14 cellular contexts compared by ENCODE assay signal in the genomic region with DNA sequence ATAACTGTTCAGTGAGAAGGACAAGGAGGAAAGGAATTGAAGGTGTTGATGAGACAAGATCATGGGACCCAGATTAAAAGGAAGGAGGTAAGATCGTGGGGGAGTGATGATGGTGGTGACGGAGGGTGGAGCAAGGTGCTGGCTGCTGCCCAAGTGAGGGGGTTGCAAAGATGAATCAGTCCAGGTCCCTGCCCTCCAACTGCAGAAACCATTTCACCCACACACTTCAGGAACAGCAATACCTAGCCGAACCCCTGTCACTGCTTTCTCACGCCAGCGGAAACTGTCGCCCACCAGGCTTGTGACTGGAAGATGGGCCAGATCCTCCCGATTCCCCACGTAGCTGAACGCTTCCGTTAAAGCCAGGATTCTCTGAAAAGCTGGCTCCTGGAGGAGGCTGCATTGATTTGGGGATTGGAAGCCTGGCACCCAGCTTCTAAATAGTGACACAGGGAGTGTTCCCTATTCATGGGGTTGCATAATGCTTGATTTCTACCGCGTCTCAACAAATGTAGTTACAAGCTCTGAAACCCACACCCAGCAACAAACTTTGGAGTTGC. TPM values are rescaled to one million over a fixed set of nuclear protein-coding genes. Genes with fewer than 3 reads are reported as not detected.
DNase-seq lines count a peak whose midpoint lies in the region; ATAC-seq, FAIRE-seq and TF ChIP-seq lines count a peak whose summit lies in the region.
"Had no signal": no experiment of that assay in that cellular context is flagged by ENCODE, and none has a peak within 500 bp of the region (broad histone marks: within the 10 kb centered on the region; RNA-seq: fewer than 3 reads in every experiment).

No MANE protein-coding gene starts in this region.

- no peaks in the 10 kb centered on the region for H4K20me1 ChIP-seq in GM12878 (ENCODE audit: control insufficient read depth, insufficient read depth)

- H3K27me3 ChIP-seq in CD8-positive, alpha-beta memory T cell (ENCODE audit: insufficient read depth, low read length, poor library complexity, severe bottlenecking) = no peaks in the 10 kb centered on the region
- no peaks in the 10 kb centered on the region for H3K27me3 ChIP-seq in GM12878 (replicated peaks in 1 of 2; ENCODE audit: control insufficient read depth in 2 of 2, insufficient read depth in 2 of 2, low read length in 1 of 2)

- H3K9me3 Mint-ChIP-seq in CD8-positive, alpha-beta memory T cell = no peaks in the 10 kb centered on the region
- H3K9me3 Mint-ChIP-seq: CD4-positive, alpha-beta memory T cell had no signal

- H3K27ac ChIP-seq in CD8-positive, alpha-beta memory T cell (ENCODE audit: low read depth, low read length) = no peak overlapping the region
- no peak overlapping the region; the same call in 1 of the 2 replicates for H3K27ac ChIP-seq in GM12878 (ENCODE audit: control insufficient read depth, insufficient read depth)

- FAIRE-seq in GM12878 (lab: Jason Lieb, UNC) = no peak

- H3K27ac Mint-ChIP-seq in CD8-positive, alpha-beta memory T cell = peak overlapping the region in 1 of 8 donors; percentile 68

- H3K4me1 ChIP-seq in CD8-positive, alpha-beta memory T cell (ENCODE audit: insufficient read depth, low read length) = peaks cover 15% of the 10 kb centered on the region
- peaks cover 21% of the 10 kb centered on the region for H3K4me1 ChIP-seq in GM12878 (ENCODE audit: control insufficient read depth, insufficient read depth, low read length)

- SMC1A ChIA-PET in GM12878 (lab: Charles Lee; ENCODE audit: uncharacterized antibody, unreplicated experiment) = interaction anchor here (0.8 to 2.2 kb wide), 6 partner anchors 9 to 473 kb away, joined by 3 to 7 read pairs (median 3); no protein-coding TSS in a partner anchor

- intact Hi-C loops in GM12878 (cut with micrococcal nuclease; ENCODE audit: unreplicated experiment) (no loop called here), cardiac septum (cut with DNase I) (no loop called here)

- ATAC-seq in GM12878 = no peak
- no peak for ATAC-seq in HG03135 (IDR thresholded peaks at IDR 0.05; ENCODE audit: unreplicated experiment)
- ATAC-seq in HG03469 (IDR thresholded peaks at IDR 0.05; ENCODE audit: unreplicated experiment) = no peak
- ATAC-seq: right cardiac atrium had no signal

- CTCF ChIA-PET in CD8-positive, alpha-beta memory T cell (lab: Charles Lee) = interaction anchor here (1.3 to 8.2 kb wide), 4 partner anchors 12 to 595 kb away, joined by 3 to 85 read pairs (median 17); a partner anchor contains a TSS
- CTCF ChIA-PET in GM12878 (lab: Yijun Ruan, JAX) = interaction anchor here (1.1 to 6.0 kb wide), 4 partner anchors 8 to 587 kb away, joined by 3 to 96 read pairs (median 4); no protein-coding TSS in a partner anchor

- no peak overlapping the region for H3K4me3 ChIP-seq in CD8-positive, alpha-beta memory T cell (ENCODE audit: low read length)
- no peak overlapping the region for H3K4me3 ChIP-seq in GM12878

- H3K9ac ChIP-seq in GM12878 (ENCODE audit: control insufficient read depth, insufficient read depth, low read length) = peak overlapping the region; percentile 46

- no peak for DNase-seq in CD8-positive, alpha-beta memory T cell
- peak; percentile 47 to 66 for DNase-seq in activated CD4-positive, alpha-beta T cell treated with anti-CD3 and anti-CD28 coated beads for 4 hours
- DNase-seq in GM12878 (ENCODE audit: low read depth, low spot score) = no peak
- DNase-seq in stimulated activated CD4-positive, alpha-beta T cell treated with anti-CD3 and anti-CD28 coated beads, Interleukin-1b, Interleukin-23, amount 100 ng/mL, for 24 hours (ENCODE audit: low read depth in 4 of 4, low spot score in 1 of 4) = peak in 3 of 4 experiments; percentile 46 to 74 (median 54)
- no peak for DNase-seq in cardiac septum (ENCODE audit: low spot score)
- DNase-seq in NK-92 (lab: John Stamatoyannopoulos, UW; ENCODE audit: unreplicated experiment) = no peak
- DNase-seq: activated CD4-positive, CD25-positive, alpha-beta regulatory T cell; CD4-positive, alpha-beta memory T cell; dermis blood vessel endothelial cell; mesendoderm; trophoblast cell had no signal

- TF ChIP-seq CTCF in GM12878 (IDR thresholded peaks at IDR 0.05 in 2 of 3, conservative IDR thresholded peaks at IDR 0.05 in 1 of 3; ENCODE audit: control insufficient read depth in 2 of 3, extremely low read depth in 1 of 3, insufficient read depth in 1 of 3, low read depth in 3 of 3, low read length in 3 of 3) = no peak

- RAD21 ChIA-PET in GM12878 (lab: Charles Lee; ENCODE audit: unreplicated experiment) = interaction anchor here (0.8 to 1.4 kb wide), 3 partner anchors 13 to 585 kb away, joined by 3 to 6 read pairs (median 4); no protein-coding TSS in a partner anchor

- no TSS peak for BruUV-seq in GM12878 (replicated peaks; lab: Mats Ljungman, UMichigan)

- POLR2A ChIA-PET in CD8-positive, alpha-beta memory T cell (lab: Charles Lee) = interaction anchor here (7.1 kb wide), 1 partner anchor 11 kb away, joined by 115 read pairs; a partner anchor contains a TSS
- POLR2A ChIA-PET in GM12878 (lab: Charles Lee) = interaction anchor here (0.6 to 1.4 kb wide), 4 partner anchors 182 to 867 kb away, joined by 3 read pairs; no protein-coding TSS in a partner anchor

- H3K27me3 Mint-ChIP-seq in CD8-positive, alpha-beta memory T cell = peaks cover 3 to 4% of the 10 kb centered on the region in 2 donors

- H3K4me2 ChIP-seq in GM12878 (ENCODE audit: control insufficient read depth, insufficient read depth) = peak overlapping the region; percentile 59

- 71% methylated on average over 12 of the region's 12 CpGs for WGBS in GM12878 (ENCODE audit: insufficient coverage, insufficient replicate concordance, low lambda C conversion rate, missing lambda C conversion rate)

- TF ChIP-seq POLR2A in GM12878 (IDR thresholded peaks at IDR 0.05; ENCODE audit: low read depth, low read length) = no peak

- TF ChIP-seq EP300 in GM12878 (IDR thresholded peaks at IDR 0.05; ENCODE audit: borderline replicate concordance in 1 of 2, control insufficient read depth in 1 of 2, low read depth in 2 of 2, low read length in 2 of 2) = no peak

- H3K4me1 Mint-ChIP-seq in CD8-positive, alpha-beta memory T cell = peaks cover 16 to 35% (median 32%) of the 10 kb centered on the region in 3 donors

- in situ Hi-C loops in GM12878 (cut with MboI) = loop anchor here (5.0 to 10.0 kb wide), 2 partner anchors 422 to 770 kb away; a partner anchor contains a TSS

- no peaks in the 10 kb centered on the region for H3K36me3 ChIP-seq in CD8-positive, alpha-beta memory T cell (ENCODE audit: insufficient read depth, low read length)
- H3K36me3 ChIP-seq in GM12878 (ENCODE audit: control insufficient read depth in 2 of 2, insufficient read depth in 2 of 2, low read length in 1 of 2) = no peaks in the 10 kb centered on the region

- peak overlapping the region; percentile 68 for H2AFZ ChIP-seq in GM12878 (ENCODE audit: control insufficient read depth, low read depth, low read length)

- no peaks in the 10 kb centered on the region for H3K9me3 ChIP-seq in CD8-positive, alpha-beta memory T cell (ENCODE audit: low read length)
- H3K9me3 ChIP-seq in GM12878 (replicated peaks; ENCODE audit: control insufficient read depth, insufficient read depth, low read length) = no peaks in the 10 kb centered on the region

- H3K79me2 ChIP-seq in GM12878 (ENCODE audit: control insufficient read depth, insufficient read depth, low read length) = peaks cover 18% of the 10 kb centered on the region

- H3K4me3 Mint-ChIP-seq in CD8-positive, alpha-beta memory T cell = peak overlapping the region in 4 of 7 donors; percentile 11 to 52 (median 42)

- H3K36me3 Mint-ChIP-seq in CD8-positive, alpha-beta memory T cell = peaks cover 0 to 16% (median 0%) of the 10 kb centered on the region in 3 donors

- no peak for TF ChIP-seq RAD21 in GM12878 (IDR thresholded peaks at IDR 0.05; ENCODE audit: insufficient read depth, low read depth, low read length)

RNA-seq across cellular contexts. Expression of a gene that starts 3.2 kb away (rescaled TPM):
- total RNA-seq in CD8-positive, alpha-beta memory T cell = 10 to 100 TPM; 65.2 to 68.8 TPM
- 39.3 TPM for polyA plus RNA-seq in CD8-positive, alpha-beta memory T cell
- total RNA-seq in GM12878 (2013; cell fraction: nucleolus; rRNA removed) = 90.2 and 98.4 TPM in 2 replicates
- total RNA-seq in GM12878 (2014; rRNA removed) = 56.1 and 59.3 TPM in 2 replicates
- total RNA-seq in GM12878 (2014; rRNA removed; fragmentation: Illumina TruSeq; extraction: Trizol) = 57.0 and 58.6 TPM in 2 replicates
- 29.8 and 30.0 TPM in 2 replicates for total RNA-seq in GM12878 (2021)
- polyA plus RNA-seq in GM12878 (2011; ENCODE audit: low read depth) = 29.4 TPM
- 68.0 and 75.6 TPM in 2 replicates for polyA plus RNA-seq in GM12878 (2011; rRNA removed)
- polyA plus RNA-seq in GM12878 (2011; cell fraction: cytosol; rRNA removed) = 47.1 and 48.5 TPM in 2 replicates
- 96.0 and 133 TPM in 2 replicates for polyA plus RNA-seq in GM12878 (2011; cell fraction: nucleus; rRNA removed)
- polyA plus RNA-seq in GM12878 (2012) = 24.1 and 28.7 TPM in 2 replicates
- 65.8 and 76.8 TPM in 2 replicates for polyA plus RNA-seq in GM12878 (2014; fragmentation: Illumina TruSeq; extraction: Trizol)
- polyA plus RNA-seq in GM12878 (2014; fragmentation: Nextera tagmentation; extraction: Ambion mirVana) = 10 to 100 TPM; 14.3 to 23.5 TPM
- polyA plus RNA-seq in GM12878 (2014; rRNA removed) = 42.7 and 51.0 TPM in 2 replicates
- polyA plus RNA-seq in GM12878 (2016; fragmentation: Nextera tagmentation; extraction: Ambion mirVana) = 10 to 100 TPM; 52.9 to 55.8 TPM
- 77.9 and 79.7 TPM in 2 replicates for polyA minus RNA-seq in GM12878 (2011; rRNA and poly(A)+ RNA removed)
- 20.4 and 21.8 TPM in 2 replicates for polyA minus RNA-seq in GM12878 (2011; cell fraction: cytosol; rRNA and poly(A)+ RNA removed)
- 44.2 and 51.9 TPM in 2 replicates for polyA minus RNA-seq in GM12878 (2011; cell fraction: nucleus; rRNA and poly(A)+ RNA removed)
- total RNA-seq in cardiac septum = 21.3 TPM

RNA-seq across cellular contexts. Expression of a gene that starts 10.5 kb away (rescaled TPM):
- 10 to 100 TPM; 14.5 to 14.9 TPM for total RNA-seq in CD8-positive, alpha-beta memory T cell
- 19.6 TPM for polyA plus RNA-seq in CD8-positive, alpha-beta memory T cell
- 0.56 and 0.66 TPM in 2 replicates for total RNA-seq in GM12878 (2013; cell fraction: nucleolus; rRNA removed)
- total RNA-seq in GM12878 (2014; rRNA removed) (2.5 and 3.5 TPM in 2 replicates), GM12878 (2014; rRNA removed; fragmentation: Illumina TruSeq; extraction: Trizol) (0.88 and 0.94 TPM in 2 replicates), GM12878 (2021) (4.2 and 5.0 TPM in 2 replicates), cardiac septum (33.9 TPM)
- polyA plus RNA-seq in GM12878 (2011; ENCODE audit: low read depth) = 1.1 TPM
- polyA plus RNA-seq in GM12878 (2011; rRNA removed) (0.92 and 1.0 TPM in 2 replicates), GM12878 (2014; fragmentation: Illumina TruSeq; extraction: Trizol) (0.41 and 1.00 TPM in 2 replicates), GM12878 (2014; fragmentation: Nextera tagmentation; extraction: Ambion mirVana) (under 1 TPM; 0.27 to 0.58 TPM), GM12878 (2014; rRNA removed) (3.7 and 4.8 TPM in 2 replicates), GM12878 (2016; fragmentation: Nextera tagmentation; extraction: Ambion mirVana) (1 to 10 TPM; 1.3 to 1.6 TPM)
- 1.5 and 2.5 TPM in 2 replicates for polyA plus RNA-seq in GM12878 (2011; cell fraction: cytosol; rRNA removed)
- 6.0 and 6.2 TPM in 2 replicates for polyA plus RNA-seq in GM12878 (2011; cell fraction: nucleus; rRNA removed)
- 5.4 and 5.6 TPM in 2 replicates for polyA plus RNA-seq in GM12878 (2012)
- 0.37 and 0.82 TPM in 2 replicates for polyA minus RNA-seq in GM12878 (2011; rRNA and poly(A)+ RNA removed)
- 1.5 and 1.7 TPM in 2 replicates for polyA minus RNA-seq in GM12878 (2011; cell fraction: cytosol; rRNA and poly(A)+ RNA removed)
- 1.9 and 4.5 TPM in 2 replicates for polyA minus RNA-seq in GM12878 (2011; cell fraction: nucleus; rRNA and poly(A)+ RNA removed)

RNA-seq across cellular contexts. Expression of a gene that starts 41.9 kb away (rescaled TPM):
- total RNA-seq in CD8-positive, alpha-beta memory T cell = 1 to 10 TPM; 3.0 to 5.7 TPM
- 2.6 TPM for polyA plus RNA-seq in CD8-positive, alpha-beta memory T cell
- total RNA-seq in GM12878 (2013; cell fraction: nucleolus; rRNA removed) = 9.1 and 10.0 TPM in 2 replicates
- total RNA-seq in GM12878 (2014; rRNA removed) = 4.0 and 7.6 TPM in 2 replicates
- 2.9 and 3.1 TPM in 2 replicates for total RNA-seq in GM12878 (2014; rRNA removed; fragmentation: Illumina TruSeq; extraction: Trizol)
- 7.3 and 8.4 TPM in 2 replicates for total RNA-seq in GM12878 (2021)
- polyA plus RNA-seq in GM12878 (2011; ENCODE audit: low read depth) = 4.9 TPM
- polyA plus RNA-seq in GM12878 (2011; rRNA removed) = 0.57 and 0.69 TPM in 2 replicates
- 1.1 and 1.2 TPM in 2 replicates for polyA plus RNA-seq in GM12878 (2011; cell fraction: cytosol; rRNA removed)
- polyA plus RNA-seq in GM12878 (2011; cell fraction: nucleus; rRNA removed) = 5.0 and 5.2 TPM in 2 replicates
- polyA plus RNA-seq in GM12878 (2012) = 6.6 and 7.0 TPM in 2 replicates
- polyA plus RNA-seq in GM12878 (2014; fragmentation: Illumina TruSeq; extraction: Trizol) = 2.9 and 4.9 TPM in 2 replicates
- polyA plus RNA-seq in GM12878 (2014; fragmentation: Nextera tagmentation; extraction: Ambion mirVana) = 1 to 10 TPM in 1 of 2 experiments, under 1 TPM in 1; 0.89 to 1.1 TPM
- polyA plus RNA-seq in GM12878 (2014; rRNA removed) = 7.7 and 8.3 TPM in 2 replicates
- 1 to 10 TPM; 1.9 to 4.1 TPM for polyA plus RNA-seq in GM12878 (2016; fragmentation: Nextera tagmentation; extraction: Ambion mirVana)
- polyA minus RNA-seq in GM12878 (2011; rRNA and poly(A)+ RNA removed) = 0.51 and 2.2 TPM in 2 replicates
- polyA minus RNA-seq in GM12878 (2011; cell fraction: cytosol; rRNA and poly(A)+ RNA removed) = 1.3 TPM in 1 of 2 replicates, not detected in the other
- polyA minus RNA-seq in GM12878 (2011; cell fraction: nucleus; rRNA and poly(A)+ RNA removed) = 1.1 and 1.5 TPM in 2 replicates
- total RNA-seq in cardiac septum = 5.7 TPM

Comparison
In these comparisons a context has a peak if more than half of its experiments do, and no peak if none do; other contexts are left out.
1. DNase-seq: peak in activated CD4-positive, alpha-beta T cell treated with anti-CD3 and anti-CD28 coated beads for 4 hours (2 of 2) and stimulated activated CD4-positive, alpha-beta T cell treated with anti-CD3 and anti-CD28 coated beads, Interleukin-1b, Interleukin-23, amount 100 ng/mL, for 24 hours (3 of 4); none in CD8-positive, alpha-beta memory T cell (0 of 5), GM12878 (single experiment), cardiac septum (single experiment) and NK-92 (single experiment).